Comparison of ENCODE assay signal across 33 cellular contexts in genomic region chr12:48019639-48020265, GRCh38. TPM values are rescaled to one million over a fixed set of nuclear protein-coding genes. Genes with fewer than 3 reads are reported as not detected.
"Had no signal": no experiment of that assay in that cellular context is flagged by ENCODE, and none has a peak within 500 bp of the region (broad histone marks: within the 10 kb centered on the region; RNA-seq: fewer than 3 reads in every experiment).

No MANE protein-coding gene starts in this region.

- ATAC-seq: activated CD8-positive, alpha-beta T cell treated with anti-CD3 and anti-CD28 coated beads for 36 hours; activated naive CD4-positive, alpha-beta T cell treated with anti-CD3 and anti-CD28 coated beads, Interleukin-2, amount 50 U/mL, for 72 hours; activated T-cell treated with anti-CD3 and anti-CD28 coated beads, Interleukin-2, amount 50 U/mL, for 4 hours; activated T-cell treated with anti-CD3 and anti-CD28 coated beads, Interleukin-2, amount 50 U/mL, for 72 hours; activated T-helper 17 cell treated with anti-CD3 and anti-CD28 coated beads, Interleukin-2, amount 50 U/mL, for 72 hours; body of pancreas had no signal

- FAIRE-seq: astrocyte, colon, TTC549 had no signal

- H3K27me3 ChIP-seq: adrenal gland, body of pancreas, breast epithelium had no signal

- H3K27ac ChIP-seq: adrenal gland, body of pancreas, brain microvascular endothelial cell, breast epithelium had no signal

- H3K9me3 ChIP-seq: adrenal gland, body of pancreas, breast epithelium had no signal

- DNase-seq: activated B cell treated with CpG ODN at 0.5 μM for 24 hours; activated CD4-positive, alpha-beta memory T cell treated with anti-CD3 and anti-CD28 coated beads for 36 hours; activated CD4-positive, alpha-beta T cell treated with anti-CD3 and anti-CD28 coated beads for 4 hours; activated CD4-positive, alpha-beta T cell treated with anti-CD3 and anti-CD28 coated beads, Interleukin-2, amount 10 ng/mL, durations not matched to agents 24 days and 14 days; activated CD4-positive, alpha-beta T cell treated with anti-CD3 and anti-CD28 coated beads, Interleukin-2, amount 50 U/mL, for 1 hour; activated CD4-positive, alpha-beta T cell treated with anti-CD3 and anti-CD28 coated beads, Interleukin-2, amount 50 U/mL, for 4 hours; activated CD4-positive, CD25-positive, alpha-beta regulatory T cell treated with anti-CD3 and anti-CD28 coated beads, Interleukin-2, amount 50 U/mL, for 72 hours; activated CD8-positive, alpha-beta memory T cell treated with anti-CD3 and anti-CD28 coated beads, Interleukin-2, amount 50 U/mL, for 4 hours; activated CD8-positive, alpha-beta T cell treated with anti-CD3 and anti-CD28 coated beads for 36 hours; activated gamma-delta T cell treated with Interleukin-2 at 50 U/mL for 16 hours; activated naive CD4-positive, alpha-beta T cell; activated naive CD4-positive, alpha-beta T cell treated with anti-CD3 and anti-CD28 coated beads, Interleukin-2, amount 10 ng/mL, durations not matched to agents 7 days and 5 days; activated naive CD8-positive, alpha-beta T cell treated with anti-CD3 and anti-CD28 coated beads for 36 hours; activated T-cell treated with anti-CD3 and anti-CD28 coated beads for 4 hours; activated T-cell treated with anti-CD3 and anti-CD28 coated beads, Interleukin-2, amount 50 U/mL, for 1 hour; activated T-cell treated with anti-CD3 and anti-CD28 coated beads, Interleukin-2, amount 50 U/mL, for 4 hours; activated T-cell treated with anti-CD3 and anti-CD28 coated beads, Interleukin-2, amount 50 U/mL, for 72 hours; adrenal gland; amniotic stem cell; aorta; body of pancreas; brain microvascular endothelial cell; central memory CD4-positive, alpha-beta T cell; T-helper 1 cell; T-helper 2 cell; T-helper 9 cell had no signal

- H3K4me1 ChIP-seq: adrenal gland, body of pancreas, breast epithelium had no signal

- H3K36me3 ChIP-seq: adrenal gland, brain microvascular endothelial cell, breast epithelium had no signal

- H3K4me3 ChIP-seq: adrenal gland, body of pancreas, breast epithelium had no signal

RNA-seq across cellular contexts. Expression of gene COL2A1, which starts 15.5 kb away (rescaled TPM):
- total RNA-seq: activated B cell treated with CpG ODN at 0.5 μM for 24 hours; activated CD4-positive, alpha-beta memory T cell treated with anti-CD3 and anti-CD28 coated beads for 36 hours; activated CD8-positive, alpha-beta memory T cell treated with anti-CD3 and anti-CD28 coated beads for 36 hours; activated naive CD4-positive, alpha-beta T cell treated with anti-CD3 and anti-CD28 coated beads, Interleukin-2, amount 50 U/mL, for 72 hours; activated T-helper 17 cell treated with anti-CD3 and anti-CD28 coated beads, Interleukin-2, amount 50 U/mL, for 72 hours; aorta; body of pancreas had no signal
- polyA plus RNA-seq: aorta had no signal
